In genomic region chr19:1865172-1866010, GRCh38 we compare ENCODE assay signal across 8 cellular contexts. TPM values are rescaled to one million over a fixed set of nuclear protein-coding genes. Genes with fewer than 3 reads are reported as not detected.
DNase-seq lines count a peak whose midpoint lies in the region; ATAC-seq, FAIRE-seq and TF ChIP-seq lines count a peak whose summit lies in the region.

No MANE protein-coding gene starts in this region.

- FAIRE-seq in GM12878 (lab: Jason Lieb, UNC), result no peak

- H3K27ac ChIP-seq in heart right ventricle (peak overlapping the region in 9 of 10 donors; percentile 88 to 99 (median 94)), GM12878 (ENCODE audit: control insufficient read depth, insufficient read depth) (peak overlapping the region; percentile 95), mesendoderm (ENCODE audit: low read depth, low read length) (no peak overlapping the region), upper lobe of right lung (peak overlapping the region; percentile 86)

- no peaks in the 10 kb centered on the region for H3K9me3 ChIP-seq in heart right ventricle
- no peaks in the 10 kb centered on the region for H3K9me3 ChIP-seq in GM12878 (replicated peaks; ENCODE audit: control insufficient read depth, insufficient read depth, low read length)
- no peaks in the 10 kb centered on the region for H3K9me3 ChIP-seq in upper lobe of right lung

- H3K4ac ChIP-seq in mesendoderm (ENCODE audit: low read depth, low read length), result no peak overlapping the region

- POLR2A ChIA-PET in GM12878 (lab: Charles Lee), result interaction anchor here (0.5 to 2.0 kb wide), 8 partner anchors 10 to 269 kb away, joined by 3 to 11 read pairs (median 5); partner anchors contain the start of gene ABHD17A

- H3K36me3 ChIP-seq in heart right ventricle (peaks cover 0 to 5% (median 0%) of the 10 kb centered on the region in 9 donors), GM12878 (ENCODE audit: control insufficient read depth in 2 of 2, insufficient read depth in 2 of 2, low read length in 1 of 2) (no peaks in the 10 kb centered on the region; a peak in 2 of 4 replicates), mesendoderm (ENCODE audit: control insufficient read depth, insufficient read depth, low read length) (no peaks in the 10 kb centered on the region), upper lobe of right lung (no peaks in the 10 kb centered on the region)

- peak overlapping the region; percentile 85 for H3K23ac ChIP-seq in mesendoderm (ENCODE audit: low read length)

- intact Hi-C loops in heart right ventricle (cut with DNase I) (loop anchor here in 2 of 10 donors (5.0 to 10.0 kb wide), 2 partner anchors 72 to 199 kb away; no protein-coding TSS in a partner anchor), left cardiac atrium (cut with DNase I) (no loop called here), GM12878 (cut with micrococcal nuclease; ENCODE audit: unreplicated experiment) (loop anchor here (2.0 kb wide), 1 partner anchor 63 kb away; no protein-coding TSS in a partner anchor), upper lobe of right lung (cut with DNase I) (no loop called here)

- no peak for TF ChIP-seq EP300 in GM12878 (IDR thresholded peaks at IDR 0.05; ENCODE audit: borderline replicate concordance in 1 of 2, control insufficient read depth in 1 of 2, low read depth in 2 of 2, low read length in 2 of 2)

- H3K18ac ChIP-seq in mesendoderm (ENCODE audit: low read length), result peak overlapping the region; percentile 3

- H4K5ac ChIP-seq in mesendoderm (ENCODE audit: low read length), result no peak overlapping the region

- TF ChIP-seq CTCF in heart right ventricle (IDR thresholded peaks at IDR 0.05), result no peak
- TF ChIP-seq CTCF in GM12878 (IDR thresholded peaks at IDR 0.05 in 2 of 3, conservative IDR thresholded peaks at IDR 0.05 in 1 of 3; ENCODE audit: control insufficient read depth in 2 of 3, extremely low read depth in 1 of 3, insufficient read depth in 1 of 3, low read depth in 3 of 3, low read length in 3 of 3), result no peak
- TF ChIP-seq CTCF in upper lobe of right lung (IDR thresholded peaks at IDR 0.05), result no peak

- no peak overlapping the region for H2BK5ac ChIP-seq in mesendoderm (ENCODE audit: low read length)

- no peak overlapping the region for H2BK15ac ChIP-seq in mesendoderm (replicated peaks; ENCODE audit: low read depth)

- 0 out of 2 replicates have a peak, but pooled peaks cover 4% of the 10 kb centered on the region for H4K20me1 ChIP-seq in GM12878 (ENCODE audit: control insufficient read depth, insufficient read depth)

- H2AK5ac ChIP-seq in mesendoderm (ENCODE audit: low read length), result no peak overlapping the region

- BruUV-seq in GM12878 (replicated peaks; lab: Mats Ljungman, UMichigan), result no TSS peak

- no peak overlapping the region for H2BK120ac ChIP-seq in mesendoderm (ENCODE audit: low read depth, low read length)

- peaks cover 4% of the 10 kb centered on the region for H3K79me1 ChIP-seq in mesendoderm (ENCODE audit: low read length)

- TF ChIP-seq RAD21 in GM12878 (IDR thresholded peaks at IDR 0.05; ENCODE audit: insufficient read depth, low read depth, low read length), result no peak

- WGBS in heart right ventricle, 2 donors, result 85 to 89% methylated on average over 17 of the region's 17 CpGs
- WGBS in GM12878 (ENCODE audit: insufficient coverage, insufficient replicate concordance, low lambda C conversion rate, missing lambda C conversion rate), result 86% methylated on average over 15 of the region's 17 CpGs
- no CpG with 5 or more reads among the region's 17 CpGs for WGBS in mesendoderm (ENCODE audit: extremely low coverage, insufficient coverage, low lambda C conversion rate)

- peaks cover 31% of the 10 kb centered on the region for H3K79me2 ChIP-seq in GM12878 (ENCODE audit: control insufficient read depth, insufficient read depth, low read length)
- H3K79me2 ChIP-seq in mesendoderm (ENCODE audit: control insufficient read depth, insufficient read depth, low read length), result peaks cover 21% of the 10 kb centered on the region

- H3K4me2 ChIP-seq in GM12878 (ENCODE audit: control insufficient read depth, insufficient read depth) (peak overlapping the region; percentile 81), mesendoderm (ENCODE audit: low read length) (peak overlapping the region; percentile 74)

- in situ Hi-C loops in GM12878 (cut with MboI), result loop anchor here (25.0 kb wide), 1 partner anchor 1497 kb away; the partner anchor contains the start of gene NFIC

- H3K4me3 ChIP-seq in heart right ventricle (peak overlapping the region in 7 of 10 donors; percentile 78 to 96 (median 87)), GM12878 (peak overlapping the region; percentile 93), mesendoderm (ENCODE audit: low read length) (no peak overlapping the region), upper lobe of right lung (peak overlapping the region; percentile 88)

- no peak overlapping the region for H4K8ac ChIP-seq in mesendoderm (ENCODE audit: low read depth, low read length)

- no peak for TF ChIP-seq POLR2A in GM12878 (IDR thresholded peaks at IDR 0.05; ENCODE audit: low read depth, low read length)

- H3K9ac ChIP-seq in GM12878 (ENCODE audit: control insufficient read depth, insufficient read depth, low read length) (peak overlapping the region; percentile 96), mesendoderm (ENCODE audit: low read length) (peak overlapping the region; percentile 86)

- H2AFZ ChIP-seq in GM12878 (ENCODE audit: control insufficient read depth, low read depth, low read length), result no peak overlapping the region

- RAD21 ChIA-PET in GM12878 (lab: Charles Lee; ENCODE audit: unreplicated experiment), result interaction anchor here (0.6 to 1.5 kb wide), 11 partner anchors 9 to 286 kb away, joined by 3 to 16 read pairs (median 5); partner anchors contain the start of gene AP3D1

- peaks cover 12 to 34% (median 23%) of the 10 kb centered on the region in 9 donors for H3K4me1 ChIP-seq in heart right ventricle
- peaks cover 8% of the 10 kb centered on the region for H3K4me1 ChIP-seq in GM12878 (ENCODE audit: control insufficient read depth, insufficient read depth, low read length)
- H3K4me1 ChIP-seq in mesendoderm (ENCODE audit: control insufficient read depth, low read depth, low read length), result peaks cover 7% of the 10 kb centered on the region
- H3K4me1 ChIP-seq in upper lobe of right lung, result peaks cover 26% of the 10 kb centered on the region

- SMC1A ChIA-PET in GM12878 (lab: Charles Lee; ENCODE audit: uncharacterized antibody, unreplicated experiment), result interaction anchor here (1.3 to 2.5 kb wide), 3 partner anchors 10 to 63 kb away, joined by 5 to 9 read pairs (median 6); no protein-coding TSS in a partner anchor

- ATAC-seq in heart right ventricle (peak in 1 of 8 donors; percentile 0), left cardiac atrium (no peak), GM12878 (no peak), upper lobe of right lung (no peak)

- peak overlapping the region; percentile 96 for H3K56ac ChIP-seq in mesendoderm (ENCODE audit: low read length)

- CTCF ChIA-PET in GM12878 (lab: Yijun Ruan, JAX), result interaction anchor here (0.7 to 1.7 kb wide), 15 partner anchors 10 to 141 kb away, joined by 3 to 19 read pairs (median 4); partner anchors contain the start of genes ABHD17A and REXO1

- H3K27me3 ChIP-seq in heart right ventricle (no peaks in the 10 kb centered on the region), GM12878 (replicated peaks in 1 of 2; ENCODE audit: control insufficient read depth in 2 of 2, insufficient read depth in 2 of 2, low read length in 1 of 2) (no peaks in the 10 kb centered on the region), mesendoderm (ENCODE audit: insufficient read depth, low read length, poor library complexity) (no peaks in the 10 kb centered on the region), upper lobe of right lung (no peaks in the 10 kb centered on the region)

- DNase-seq in heart right ventricle (no peak), left cardiac atrium (no peak), GM12878 (ENCODE audit: low read depth, low spot score) (no peak), mesendoderm (no peak), upper lobe of right lung (no peak), DMS153 (lab: John Stamatoyannopoulos, UW) (no peak), nucleus accumbens (lab: John Stamatoyannopoulos, UW) (no peak)
- DNase-seq in stimulated activated CD4-positive, alpha-beta T cell treated with anti-CD3 and anti-CD28 coated beads, Interleukin-4, amount 100 ng/mL, for 4 hours, result no peak

RNA-seq across cellular contexts. Expression of gene KLF16, which starts 2.0 kb away (rescaled TPM):
- total RNA-seq in heart right ventricle (10 to 100 TPM in 4 of 10 donors, 1 to 10 TPM in 6; 5.0 to 13.4 (median 7.6) TPM), left cardiac atrium (10 to 100 TPM in 1 of 2 donors, 1 to 10 TPM in 1; 9.9 to 12.9 TPM), GM12878 (2014; rRNA removed) (5.4 and 6.2 TPM in 2 replicates), GM12878 (2014; rRNA removed; fragmentation: Illumina TruSeq; extraction: Trizol) (2.2 and 2.6 TPM in 2 replicates), GM12878 (2021) (37.6 and 41.2 TPM in 2 replicates), upper lobe of right lung (28.0 TPM)
- polyA plus RNA-seq in heart right ventricle (1 to 10 TPM; 4.0 to 8.6 TPM), GM12878 (2011; rRNA removed) (0.89 and 1.6 TPM in 2 replicates), GM12878 (2014; fragmentation: Illumina TruSeq; extraction: Trizol) (0.57 and 2.6 TPM in 2 replicates), GM12878 (2014; fragmentation: Nextera tagmentation; extraction: Ambion mirVana) (under 1 TPM; 0.03 to 0.24 TPM), GM12878 (2014; rRNA removed) (13.4 and 13.7 TPM in 2 replicates), GM12878 (2016; fragmentation: Nextera tagmentation; extraction: Ambion mirVana) (1 to 10 TPM; 2.1 to 2.5 TPM)
- total RNA-seq in GM12878 (2013; cell fraction: nucleolus; rRNA removed), result 4.1 and 5.1 TPM in 2 replicates
- 2.1 TPM for polyA plus RNA-seq in GM12878 (2011; ENCODE audit: low read depth)
- polyA plus RNA-seq in GM12878 (2011; cell fraction: cytosol; rRNA removed), result 4.1 and 7.5 TPM in 2 replicates
- 11.3 and 26.9 TPM in 2 replicates for polyA plus RNA-seq in GM12878 (2011; cell fraction: nucleus; rRNA removed)
- 9.1 and 13.8 TPM in 2 replicates for polyA plus RNA-seq in GM12878 (2012)
- polyA minus RNA-seq in GM12878 (2011; rRNA and poly(A)+ RNA removed), result 0.59 and 1.9 TPM in 2 replicates
- polyA minus RNA-seq in GM12878 (2011; cell fraction: cytosol; rRNA and poly(A)+ RNA removed), result 4.9 and 7.4 TPM in 2 replicates
- 1.5 and 6.3 TPM in 2 replicates for polyA minus RNA-seq in GM12878 (2011; cell fraction: nucleus; rRNA and poly(A)+ RNA removed)
- polyA plus RNA-seq in mesendoderm (2013, experiment 1 of 2), result 32.7 TPM
- polyA plus RNA-seq in mesendoderm (2013, experiment 2 of 2), result 33.5 TPM

RNA-seq across cellular contexts. Expression of gene REXO1, which starts 17.1 kb away (rescaled TPM):
- total RNA-seq in heart right ventricle (10 to 100 TPM; 13.1 to 20.1 (median 16.5) TPM), left cardiac atrium (10 to 100 TPM; 14.8 to 22.3 TPM), GM12878 (2014; rRNA removed) (5.2 and 11.7 TPM in 2 replicates), GM12878 (2014; rRNA removed; fragmentation: Illumina TruSeq; extraction: Trizol) (6.4 and 8.5 TPM in 2 replicates), GM12878 (2021) (38.1 and 45.2 TPM in 2 replicates), upper lobe of right lung (37.2 TPM)
- polyA plus RNA-seq in heart right ventricle (10 to 100 TPM; 13.1 to 20.6 TPM), GM12878 (2011; rRNA removed) (2.7 and 9.5 TPM in 2 replicates), GM12878 (2014; fragmentation: Illumina TruSeq; extraction: Trizol) (4.0 and 8.2 TPM in 2 replicates), GM12878 (2014; fragmentation: Nextera tagmentation; extraction: Ambion mirVana) (under 1 TPM; 0.03 to 0.64 TPM), GM12878 (2014; rRNA removed) (31.3 and 38.2 TPM in 2 replicates), GM12878 (2016; fragmentation: Nextera tagmentation; extraction: Ambion mirVana) (1 to 10 TPM; 3.7 to 8.4 TPM)
- 47.1 and 50.6 TPM in 2 replicates for total RNA-seq in GM12878 (2013; cell fraction: nucleolus; rRNA removed)
- 8.9 TPM for polyA plus RNA-seq in GM12878 (2011; ENCODE audit: low read depth)
- polyA plus RNA-seq in GM12878 (2011; cell fraction: cytosol; rRNA removed), result 16.1 and 17.2 TPM in 2 replicates
- 52.3 and 81.1 TPM in 2 replicates for polyA plus RNA-seq in GM12878 (2011; cell fraction: nucleus; rRNA removed)
- 23.8 and 34.3 TPM in 2 replicates for polyA plus RNA-seq in GM12878 (2012)
- 9.6 and 10.0 TPM in 2 replicates for polyA minus RNA-seq in GM12878 (2011; rRNA and poly(A)+ RNA removed)
- 10.0 and 14.4 TPM in 2 replicates for polyA minus RNA-seq in GM12878 (2011; cell fraction: cytosol; rRNA and poly(A)+ RNA removed)
- polyA minus RNA-seq in GM12878 (2011; cell fraction: nucleus; rRNA and poly(A)+ RNA removed), result 7.4 and 15.0 TPM in 2 replicates
- 28.3 TPM for polyA plus RNA-seq in mesendoderm (2013, experiment 1 of 2)
- polyA plus RNA-seq in mesendoderm (2013, experiment 2 of 2), result 27.2 TPM

RNA-seq across cellular contexts. Expression of gene ABHD17A, which starts 19.9 kb away (rescaled TPM):
- total RNA-seq in heart right ventricle (10 to 100 TPM; 45.1 to 68.0 (median 57.0) TPM), left cardiac atrium (10 to 100 TPM; 60.8 to 66.1 TPM), GM12878 (2014; rRNA removed) (109 and 126 TPM in 2 replicates), GM12878 (2014; rRNA removed; fragmentation: Illumina TruSeq; extraction: Trizol) (5.6 and 7.0 TPM in 2 replicates), GM12878 (2021) (72.6 and 77.6 TPM in 2 replicates), upper lobe of right lung (76.1 TPM)
- polyA plus RNA-seq in heart right ventricle (100 to 1,000 TPM in 1 of 2 donors, 10 to 100 TPM in 1; 93.6 to 185 TPM), GM12878 (2011; rRNA removed) (7.7 and 25.3 TPM in 2 replicates), GM12878 (2014; fragmentation: Illumina TruSeq; extraction: Trizol) (0.87 and 2.5 TPM in 2 replicates), GM12878 (2014; fragmentation: Nextera tagmentation; extraction: Ambion mirVana) (under 1 TPM in 1 of 2 experiments, not detected in 1; 0.13 TPM), GM12878 (2014; rRNA removed) (84.5 and 105 TPM in 2 replicates), GM12878 (2016; fragmentation: Nextera tagmentation; extraction: Ambion mirVana) (10 to 100 TPM; 28.8 to 45.7 TPM)
- 25.8 and 29.5 TPM in 2 replicates for total RNA-seq in GM12878 (2013; cell fraction: nucleolus; rRNA removed)
- polyA plus RNA-seq in GM12878 (2011; ENCODE audit: low read depth), result 8.6 TPM
- 45.6 and 92.1 TPM in 2 replicates for polyA plus RNA-seq in GM12878 (2011; cell fraction: cytosol; rRNA removed)
- polyA plus RNA-seq in GM12878 (2011; cell fraction: nucleus; rRNA removed), result 158 and 188 TPM in 2 replicates
- 36.2 and 44.0 TPM in 2 replicates for polyA plus RNA-seq in GM12878 (2012)
- polyA minus RNA-seq in GM12878 (2011; rRNA and poly(A)+ RNA removed), result 22.4 and 32.0 TPM in 2 replicates
- 21.4 and 26.9 TPM in 2 replicates for polyA minus RNA-seq in GM12878 (2011; cell fraction: cytosol; rRNA and poly(A)+ RNA removed)
- 13.5 and 18.1 TPM in 2 replicates for polyA minus RNA-seq in GM12878 (2011; cell fraction: nucleus; rRNA and poly(A)+ RNA removed)
- polyA plus RNA-seq in mesendoderm (2013, experiment 1 of 2), result 33.9 TPM
- 34.1 TPM for polyA plus RNA-seq in mesendoderm (2013, experiment 2 of 2)

RNA-seq across cellular contexts. Expression of gene ADAT3, which starts 39.8 kb away (rescaled TPM):
- total RNA-seq in heart right ventricle, result 1 to 10 TPM in 9 of 10 donors, under 1 TPM in 1; 0.94 to 3.2 (median 1.4) TPM
- polyA plus RNA-seq in heart right ventricle, result 1 to 10 TPM; 2.0 to 4.3 TPM
- total RNA-seq in left cardiac atrium, result 1 to 10 TPM; 2.3 to 3.0 TPM
- total RNA-seq in GM12878 (2013; cell fraction: nucleolus; rRNA removed), result 26.1 and 30.8 TPM in 2 replicates
- total RNA-seq in GM12878 (2014; rRNA removed), result 3.8 and 5.6 TPM in 2 replicates
- total RNA-seq in GM12878 (2014; rRNA removed; fragmentation: Illumina TruSeq; extraction: Trizol), result 0.27 TPM in 1 of 2 replicates, not detected in the other
- total RNA-seq in GM12878 (2021), result 11.6 and 11.8 TPM in 2 replicates
- polyA plus RNA-seq in GM12878 (2011; ENCODE audit: low read depth), result 0.54 TPM
- polyA plus RNA-seq in GM12878 (2011; rRNA removed), result 0.13 and 0.46 TPM in 2 replicates
- 1.1 and 2.1 TPM in 2 replicates for polyA plus RNA-seq in GM12878 (2011; cell fraction: cytosol; rRNA removed)
- 5.4 and 12.3 TPM in 2 replicates for polyA plus RNA-seq in GM12878 (2011; cell fraction: nucleus; rRNA removed)
- 3.0 and 3.7 TPM in 2 replicates for polyA plus RNA-seq in GM12878 (2012)
- polyA plus RNA-seq in GM12878 (2014; fragmentation: Illumina TruSeq; extraction: Trizol), result not detected in 2 replicates
- not detected for polyA plus RNA-seq in GM12878 (2014; fragmentation: Nextera tagmentation; extraction: Ambion mirVana)
- 11.0 and 13.2 TPM in 2 replicates for polyA plus RNA-seq in GM12878 (2014; rRNA removed)
- polyA plus RNA-seq in GM12878 (2016; fragmentation: Nextera tagmentation; extraction: Ambion mirVana), result 1 to 10 TPM; 7.7 to 8.9 TPM
- polyA minus RNA-seq in GM12878 (2011; rRNA and poly(A)+ RNA removed), result 0.62 TPM in 1 of 2 replicates, not detected in the other
- polyA minus RNA-seq in GM12878 (2011; cell fraction: cytosol; rRNA and poly(A)+ RNA removed), result 1.1 and 1.5 TPM in 2 replicates
- polyA minus RNA-seq in GM12878 (2011; cell fraction: nucleus; rRNA and poly(A)+ RNA removed), result 1.9 and 4.9 TPM in 2 replicates
- polyA plus RNA-seq in mesendoderm (2013, experiment 1 of 2), result 6.6 TPM
- polyA plus RNA-seq in mesendoderm (2013, experiment 2 of 2), result 6.4 TPM
- 6.3 TPM for total RNA-seq in upper lobe of right lung

RNA-seq across cellular contexts. Expression of gene SCAMP4, which starts 39.8 kb away (rescaled TPM):
- total RNA-seq in heart right ventricle, result 10 to 100 TPM; 11.7 to 24.2 (median 14.4) TPM
- polyA plus RNA-seq in heart right ventricle, result 10 to 100 TPM; 17.0 to 22.1 TPM
- total RNA-seq in left cardiac atrium, result 10 to 100 TPM; 21.4 to 22.8 TPM
- 42.9 and 44.9 TPM in 2 replicates for total RNA-seq in GM12878 (2013; cell fraction: nucleolus; rRNA removed)
- total RNA-seq in GM12878 (2014; rRNA removed), result 16.9 and 19.3 TPM in 2 replicates
- total RNA-seq in GM12878 (2014; rRNA removed; fragmentation: Illumina TruSeq; extraction: Trizol), result 6.5 and 7.0 TPM in 2 replicates
- 34.7 and 38.7 TPM in 2 replicates for total RNA-seq in GM12878 (2021)
- 8.1 TPM for polyA plus RNA-seq in GM12878 (2011; ENCODE audit: low read depth)
- polyA plus RNA-seq in GM12878 (2011; rRNA removed), result 2.7 and 5.6 TPM in 2 replicates
- 6.9 and 10.0 TPM in 2 replicates for polyA plus RNA-seq in GM12878 (2011; cell fraction: cytosol; rRNA removed)
- 28.6 and 39.7 TPM in 2 replicates for polyA plus RNA-seq in GM12878 (2011; cell fraction: nucleus; rRNA removed)
- polyA plus RNA-seq in GM12878 (2012), result 21.9 and 26.7 TPM in 2 replicates
- 5.1 and 8.7 TPM in 2 replicates for polyA plus RNA-seq in GM12878 (2014; fragmentation: Illumina TruSeq; extraction: Trizol)
- polyA plus RNA-seq in GM12878 (2014; fragmentation: Nextera tagmentation; extraction: Ambion mirVana), result 1 to 10 TPM in 1 of 2 experiments, under 1 TPM in 1; 0.63 to 2.3 TPM
- polyA plus RNA-seq in GM12878 (2014; rRNA removed), result 24.4 and 33.2 TPM in 2 replicates
- polyA plus RNA-seq in GM12878 (2016; fragmentation: Nextera tagmentation; extraction: Ambion mirVana), result 10 to 100 TPM; 33.8 to 34.4 TPM
- polyA minus RNA-seq in GM12878 (2011; rRNA and poly(A)+ RNA removed), result 3.1 and 15.0 TPM in 2 replicates
- polyA minus RNA-seq in GM12878 (2011; cell fraction: cytosol; rRNA and poly(A)+ RNA removed), result 7.0 and 10.7 TPM in 2 replicates
- polyA minus RNA-seq in GM12878 (2011; cell fraction: nucleus; rRNA and poly(A)+ RNA removed), result 9.1 and 17.2 TPM in 2 replicates
- 31.5 TPM for polyA plus RNA-seq in mesendoderm (2013, experiment 1 of 2)
- polyA plus RNA-seq in mesendoderm (2013, experiment 2 of 2), result 30.6 TPM
- total RNA-seq in upper lobe of right lung, result 73.2 TPM
